ENCODE assay signal across 17 cellular contexts in the genomic region with DNA sequence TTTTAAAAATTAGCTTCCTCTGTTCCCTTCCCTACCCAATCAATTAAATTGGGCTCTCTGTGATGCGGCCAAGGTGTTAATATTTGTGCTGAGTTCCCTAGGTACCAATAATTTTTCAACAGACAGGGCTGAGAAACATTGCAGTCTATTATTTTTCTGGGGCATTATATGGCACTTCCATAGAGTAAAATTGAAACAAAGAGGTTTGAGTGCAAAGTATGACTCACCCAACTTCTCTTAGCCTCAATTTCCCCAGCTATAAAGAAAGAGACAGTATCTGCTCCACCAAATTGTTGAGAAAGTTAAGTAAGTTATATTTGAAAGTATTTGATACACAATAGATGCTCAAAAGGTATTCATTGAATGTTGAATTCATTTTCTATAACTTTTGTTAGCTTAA.
DNase-seq lines count a peak whose midpoint lies in the region; ATAC-seq and TF ChIP-seq lines count a peak whose summit lies in the region.
"Had no signal": no experiment of that assay in that cellular context is flagged by ENCODE, and none has a peak within 500 bp of the region (broad histone marks: within the 10 kb centered on the region; RNA-seq: fewer than 3 reads in every experiment).

No MANE protein-coding gene starts in this region.

- H3K9me3 ChIP-seq in H9 (ENCODE audit: control insufficient read depth, low read depth, low read length) = no peaks in the 10 kb centered on the region
- H3K9me3 ChIP-seq: BLaER1 had no signal

- no peak overlapping the region for H2BK120ac ChIP-seq in H9 (ENCODE audit: low read depth, low read length, poor library complexity, severe bottlenecking)

- no peak overlapping the region for H3K4me2 ChIP-seq in H9 (ENCODE audit: insufficient read depth, insufficient read length, low read length)
- H3K4me2 ChIP-seq: BLaER1 had no signal

- H2BK20ac ChIP-seq in H9 (ENCODE audit: low read depth, low read length, poor library complexity, severe bottlenecking) = no peak overlapping the region

- POLR2A ChIA-PET in activated CD4-positive, alpha-beta T cell treated with anti-CD3 and anti-CD28 coated beads for 36 hours (lab: Charles Lee) = no interaction called here
- POLR2A ChIA-PET in activated CD4-positive, alpha-beta T cell treated with anti-CD3 and anti-CD28 coated beads, Interleukin-2, amount 10 ng/mL, durations not matched to agents 7 days and 5 days (lab: Charles Lee) = no interaction called here

- no peak overlapping the region for H4K91ac ChIP-seq in H9 (ENCODE audit: insufficient read length, low read depth, low read length)

- no peak overlapping the region for H3K18ac ChIP-seq in H9 (ENCODE audit: insufficient read length, low read depth, low read length)

- DNase-seq in activated CD4-positive, alpha-beta T cell treated with anti-CD3 and anti-CD28 coated beads for 36 hours = no peak
- no peak for DNase-seq in activated CD4-positive, alpha-beta T cell treated with anti-CD3 and anti-CD28 coated beads, Interleukin-2, amount 10 ng/mL, durations not matched to agents 7 days and 5 days
- DNase-seq in stimulated activated naive CD8-positive, alpha-beta T cell treated with anti-CD3 and anti-CD28 coated beads, Interleukin-15, amount 100 ng/mL, for 72 hours = no peak
- DNase-seq in stimulated activated naive CD8-positive, alpha-beta T cell treated with anti-CD3 and anti-CD28 coated beads, Interleukin-15, Interleukin-2, amounts not matched to agents 100 U/mL and 50 U/mL, for 24 hours = no peak
- DNase-seq in epithelial cell of prostate (ENCODE audit: low read depth, low spot score) = no peak
- DNase-seq in NCI-H2196 (lab: John Stamatoyannopoulos, UW; ENCODE audit: unreplicated experiment) = no peak
- DNase-seq in NCI-H187 (lab: John Stamatoyannopoulos, UW) = no peak
- DNase-seq in H9 = no peak
- DNase-seq: CD4-positive, alpha-beta memory T cell; DMS153; DMS79; GDM1; GOT3; H7 had no signal

- no peak overlapping the region for H3K14ac ChIP-seq in H9 (ENCODE audit: insufficient read depth, low read length)

- no peak overlapping the region for H3K23ac ChIP-seq in H9 (ENCODE audit: insufficient read length, low read depth, low read length)

- no peaks in the 10 kb centered on the region for H3K4me1 Mint-ChIP-seq in activated CD4-positive, alpha-beta T cell treated with anti-CD3 and anti-CD28 coated beads for 36 hours
- H3K4me1 Mint-ChIP-seq in activated CD4-positive, alpha-beta T cell treated with anti-CD3 and anti-CD28 coated beads, Interleukin-2, amount 10 ng/mL, durations not matched to agents 7 days and 5 days = peaks cover 1% of the 10 kb centered on the region
- H3K4me1 Mint-ChIP-seq in stimulated activated naive CD8-positive, alpha-beta T cell treated with anti-CD3 and anti-CD28 coated beads, Interleukin-15, amount 100 ng/mL, for 72 hours = no peaks in the 10 kb centered on the region
- no peaks in the 10 kb centered on the region for H3K4me1 Mint-ChIP-seq in H9
- H3K4me1 Mint-ChIP-seq: CD4-positive, alpha-beta memory T cell had no signal

- CTCF ChIA-PET in activated CD4-positive, alpha-beta T cell treated with anti-CD3 and anti-CD28 coated beads for 36 hours (lab: Charles Lee) = interaction anchor here (0.8 to 1.5 kb wide), 7 partner anchors 9 to 304 kb away, joined by 3 to 5 read pairs (median 3); no protein-coding TSS in a partner anchor
- CTCF ChIA-PET in activated CD4-positive, alpha-beta T cell treated with anti-CD3 and anti-CD28 coated beads, Interleukin-2, amount 10 ng/mL, durations not matched to agents 7 days and 5 days (lab: Charles Lee) = interaction anchor here (1.0 kb wide), 1 partner anchor 163 kb away, joined by 3 read pairs; no protein-coding TSS in a partner anchor

- no peak for TF ChIP-seq CTCF in H9 (conservative IDR thresholded peaks at IDR 0.05)

- no peaks in the 10 kb centered on the region for H3K23me2 ChIP-seq in H9 (ENCODE audit: insufficient read length, low read depth, low read length, poor library complexity, severe bottlenecking)

- no peaks in the 10 kb centered on the region for H4K20me1 ChIP-seq in H9 (ENCODE audit: control insufficient read depth, insufficient read depth, insufficient read length)
- H4K20me1 ChIP-seq: BLaER1 had no signal

- H3K56ac ChIP-seq in H9 (ENCODE audit: insufficient read length, low read depth, low read length) = no peak overlapping the region

- no peak overlapping the region for H2BK5ac ChIP-seq in H9 (ENCODE audit: insufficient read length, low read length)

- no peak overlapping the region for H4K5ac ChIP-seq in H9 (ENCODE audit: insufficient read length, low read depth, low read length)

- ATAC-seq in activated CD4-positive, alpha-beta T cell treated with anti-CD3 and anti-CD28 coated beads for 36 hours = peak; percentile 39
- ATAC-seq in stimulated activated naive CD8-positive, alpha-beta T cell treated with anti-CD3 and anti-CD28 coated beads, Interleukin-15, amount 100 ng/mL, for 72 hours = peak; percentile 50
- no peak for ATAC-seq in stimulated activated naive CD8-positive, alpha-beta T cell treated with anti-CD3 and anti-CD28 coated beads, Interleukin-15, Interleukin-2, amounts not matched to agents 100 U/mL and 50 U/mL, for 24 hours

- no peak overlapping the region for H2BK12ac ChIP-seq in H9 (ENCODE audit: insufficient read length, low read depth, low read length)

- WGBS in H9 (ENCODE audit: extremely low coverage, insufficient read length, low lambda C conversion rate) = no CpG with 5 or more reads among the region's 1 CpG

- H3K36me3 Mint-ChIP-seq in activated CD4-positive, alpha-beta T cell treated with anti-CD3 and anti-CD28 coated beads for 36 hours (ENCODE audit: low read depth) = no peaks in the 10 kb centered on the region
- H3K36me3 Mint-ChIP-seq in activated CD4-positive, alpha-beta T cell treated with anti-CD3 and anti-CD28 coated beads, Interleukin-2, amount 10 ng/mL, durations not matched to agents 7 days and 5 days (ENCODE audit: low read depth) = no peaks in the 10 kb centered on the region
- H3K36me3 Mint-ChIP-seq in H9 (ENCODE audit: insufficient read depth in 1 of 3, low read depth in 3 of 3) = no peaks in the 10 kb centered on the region
- H3K36me3 Mint-ChIP-seq: CD14-positive monocyte; CD4-positive, alpha-beta memory T cell had no signal

- H4K8ac ChIP-seq in H9 (replicated peaks; ENCODE audit: insufficient read length, low read depth, low read length) = no peak overlapping the region

- H3K79me1 ChIP-seq in H9 (ENCODE audit: insufficient read depth, low read depth, low read length, poor library complexity, severe bottlenecking) = no peaks in the 10 kb centered on the region

- H3K27me3 Mint-ChIP-seq in activated CD4-positive, alpha-beta T cell treated with anti-CD3 and anti-CD28 coated beads for 36 hours = peaks cover 12% of the 10 kb centered on the region
- peaks cover 8% of the 10 kb centered on the region for H3K27me3 Mint-ChIP-seq in activated CD4-positive, alpha-beta T cell treated with anti-CD3 and anti-CD28 coated beads, Interleukin-2, amount 10 ng/mL, durations not matched to agents 7 days and 5 days
- H3K27me3 Mint-ChIP-seq in stimulated activated naive CD8-positive, alpha-beta T cell treated with anti-CD3 and anti-CD28 coated beads, Interleukin-15, amount 100 ng/mL, for 72 hours = no peaks in the 10 kb centered on the region
- H3K27me3 Mint-ChIP-seq in H9 (ENCODE audit: low read depth) = no peaks in the 10 kb centered on the region

- no peak overlapping the region for H2AFZ ChIP-seq in H9 (ENCODE audit: low read length)

- no peak overlapping the region for H3K4me3 Mint-ChIP-seq in activated CD4-positive, alpha-beta T cell treated with anti-CD3 and anti-CD28 coated beads for 36 hours
- no peak overlapping the region for H3K4me3 Mint-ChIP-seq in activated CD4-positive, alpha-beta T cell treated with anti-CD3 and anti-CD28 coated beads, Interleukin-2, amount 10 ng/mL, durations not matched to agents 7 days and 5 days
- H3K4me3 Mint-ChIP-seq in stimulated activated naive CD8-positive, alpha-beta T cell treated with anti-CD3 and anti-CD28 coated beads, Interleukin-15, amount 100 ng/mL, for 72 hours = no peak overlapping the region
- H3K4me3 Mint-ChIP-seq in H9 = no peak overlapping the region
- H3K4me3 Mint-ChIP-seq: CD14-positive monocyte; CD4-positive, alpha-beta memory T cell had no signal

- H3K9me3 Mint-ChIP-seq in activated CD4-positive, alpha-beta T cell treated with anti-CD3 and anti-CD28 coated beads for 36 hours (ENCODE audit: low read depth) = no peaks in the 10 kb centered on the region
- H3K9me3 Mint-ChIP-seq in activated CD4-positive, alpha-beta T cell treated with anti-CD3 and anti-CD28 coated beads, Interleukin-2, amount 10 ng/mL, durations not matched to agents 7 days and 5 days = no peaks in the 10 kb centered on the region
- no peaks in the 10 kb centered on the region for H3K9me3 Mint-ChIP-seq in stimulated activated naive CD8-positive, alpha-beta T cell treated with anti-CD3 and anti-CD28 coated beads, Interleukin-15, amount 100 ng/mL, for 72 hours
- H3K9me3 Mint-ChIP-seq in H9 = no peaks in the 10 kb centered on the region
- H3K9me3 Mint-ChIP-seq: CD14-positive monocyte; CD4-positive, alpha-beta memory T cell had no signal

- H3K27ac ChIP-seq in epithelial cell of prostate (peak overlapping the region; percentile 75), H9 (ENCODE audit: insufficient read length, low read depth, low read length) (no peak overlapping the region)
- H3K27ac ChIP-seq: 22Rv1, BLaER1 had no signal

- H3K4me1 ChIP-seq in H9 (ENCODE audit: insufficient read depth, low read length) = no peaks in the 10 kb centered on the region

- H3K9ac ChIP-seq in H9 (ENCODE audit: extremely low read depth, insufficient read length, low read length) = no peak overlapping the region
- H3K9ac ChIP-seq: BLaER1 had no signal

- no peaks in the 10 kb centered on the region for H3K27me3 ChIP-seq in H9 (ENCODE audit: insufficient read depth, low read length)
- H3K27me3 ChIP-seq: BLaER1 had no signal

- no peaks in the 10 kb centered on the region for H3K79me2 ChIP-seq in H9 (ENCODE audit: insufficient read depth, low read length)

- no peak overlapping the region for H3K4ac ChIP-seq in H9 (ENCODE audit: low read depth, low read length)

- H2BK15ac ChIP-seq in H9 (ENCODE audit: low read depth, low read length) = no peak overlapping the region

- H3K27ac Mint-ChIP-seq in activated CD4-positive, alpha-beta T cell treated with anti-CD3 and anti-CD28 coated beads for 36 hours = no peak overlapping the region
- no peak overlapping the region for H3K27ac Mint-ChIP-seq in activated CD4-positive, alpha-beta T cell treated with anti-CD3 and anti-CD28 coated beads, Interleukin-2, amount 10 ng/mL, durations not matched to agents 7 days and 5 days
- H3K27ac Mint-ChIP-seq in stimulated activated naive CD8-positive, alpha-beta T cell treated with anti-CD3 and anti-CD28 coated beads, Interleukin-15, amount 100 ng/mL, for 72 hours = no peak overlapping the region
- no peak overlapping the region for H3K27ac Mint-ChIP-seq in H9
- H3K27ac Mint-ChIP-seq: CD14-positive monocyte; CD4-positive, alpha-beta memory T cell had no signal

- H2AK5ac ChIP-seq in H9 (ENCODE audit: insufficient read length, low read length) = no peak overlapping the region

- intact Hi-C loops in activated CD4-positive, alpha-beta T cell treated with anti-CD3 and anti-CD28 coated beads for 36 hours (cut with DNase I, micrococcal nuclease) = no loop called here

- no peak overlapping the region for H3T11ph ChIP-seq in H9 (ENCODE audit: low read length)
